9 cellular contexts compared by ENCODE assay signal in the genomic region with DNA sequence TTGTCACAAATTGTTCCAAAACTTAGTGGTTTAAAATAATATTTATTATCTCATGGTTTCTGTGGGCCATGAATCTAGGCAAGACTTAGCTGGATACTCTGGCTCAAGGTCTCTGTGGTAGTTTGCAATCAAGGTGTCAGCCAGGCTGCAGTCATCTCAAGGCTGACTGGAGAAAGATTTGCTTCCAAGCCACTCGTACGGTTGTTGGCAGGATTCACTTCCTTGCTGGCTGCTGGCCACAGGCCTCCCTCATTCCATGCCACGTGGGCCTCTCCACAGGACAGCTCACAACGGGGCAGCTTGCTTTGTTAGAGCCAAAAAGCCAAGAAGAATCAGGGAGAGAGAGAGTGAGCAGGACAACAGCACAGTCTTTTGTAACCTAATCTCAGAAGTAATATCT.
DNase-seq lines count a peak whose midpoint lies in the region; ATAC-seq lines count a peak whose summit lies in the region.
"Had no signal": no experiment of that assay in that cellular context is flagged by ENCODE, and none has a peak within 500 bp of the region (broad histone marks: within the 10 kb centered on the region; RNA-seq: fewer than 3 reads in every experiment).

No MANE protein-coding gene starts in this region.

- no peak for ATAC-seq in GM18498 (IDR thresholded peaks at IDR 0.05; ENCODE audit: unreplicated experiment)

- H3K9me3 ChIP-seq in SJSA1 (replicated peaks) = no peaks in the 10 kb centered on the region

- H3K36me3 ChIP-seq in SJSA1 = peaks cover 29% of the 10 kb centered on the region

- DNase-seq in ELR (ENCODE audit: low read depth) = peak; percentile 87
- DNase-seq in SJSA1 (ENCODE audit: low read depth in 1 of 2, low spot score in 2 of 2) = peak; percentile 30 to 54
- DNase-seq in globus pallidus (ENCODE audit: low spot score) = peak; percentile 29
- peak; percentile 88 for DNase-seq in renal cortical epithelial cell (ENCODE audit: low read depth)
- no peak for DNase-seq in DMS114 treated with DMSO at 0.1 percent for 48 hours (lab: John Stamatoyannopoulos, UW; ENCODE audit: unreplicated experiment)
- no peak for DNase-seq in NCI-H774 (lab: John Stamatoyannopoulos, UW)
- DNase-seq in activated CD8-positive, alpha-beta memory T cell treated with anti-CD3 and anti-CD28 coated beads for 24 hours = no peak
- DNase-seq: NCI-H1694 treated with DMSO at 0.1 percent for 48 hours had no signal

- 0 out of 2 replicates have a peak, but pooled peaks cover 4% of the 10 kb centered on the region for H3K4me1 ChIP-seq in SJSA1 (replicated peaks)

- no peak overlapping the region for H3K4me3 ChIP-seq in SJSA1

- no peak overlapping the region for H3K27ac ChIP-seq in SJSA1

- H3K27me3 ChIP-seq in SJSA1 (replicated peaks) = no peaks in the 10 kb centered on the region

Comparison
In these comparisons a context has a peak if more than half of its experiments do, and no peak if none do; other contexts are left out.
1. DNase-seq: peak in ELR (single experiment), SJSA1 (2 of 2), globus pallidus (single experiment) and renal cortical epithelial cell (single experiment); none in DMS114 treated with DMSO at 0.1 percent for 48 hours (single experiment), NCI-H774 (single experiment) and activated CD8-positive, alpha-beta memory T cell treated with anti-CD3 and anti-CD28 coated beads for 24 hours (single experiment).